Comparison of ENCODE assay signal across 1 cellular context in genomic region chr2:38485734-38486133, GRCh38.
TF ChIP-seq lines count a peak whose summit lies in the region.

No MANE protein-coding gene starts in this region.

TF ChIP-seq in SK-N-SH treated with all-trans-retinoic acid at 6 μM for 48 hours, 23 proteins besides CTCF, POLR2A, EP300 and RAD21 (continued from another document):
- TF ChIP-seq CSRNP3 (CRISPR knock-in tag; IDR thresholded peaks at IDR 0.05): no peak
- no peak for TF ChIP-seq CSDC2 (CRISPR knock-in tag; IDR thresholded peaks at IDR 0.05)
- no peak for TF ChIP-seq CREB5 (CRISPR knock-in tag; IDR thresholded peaks at IDR 0.05; ENCODE audit: low read depth)
- no peak for TF ChIP-seq ZFP3 (CRISPR knock-in tag; IDR thresholded peaks at IDR 0.05)
- no peak for TF ChIP-seq OSR1 (CRISPR knock-in tag; IDR thresholded peaks at IDR 0.05)
- TF ChIP-seq SNAI2 (CRISPR knock-in tag; IDR thresholded peaks at IDR 0.05): no peak
- TF ChIP-seq ZNF70 (CRISPR knock-in tag; IDR thresholded peaks at IDR 0.05): no peak
